Comparison of ENCODE assay signal across 1 cellular context in the genomic region with DNA sequence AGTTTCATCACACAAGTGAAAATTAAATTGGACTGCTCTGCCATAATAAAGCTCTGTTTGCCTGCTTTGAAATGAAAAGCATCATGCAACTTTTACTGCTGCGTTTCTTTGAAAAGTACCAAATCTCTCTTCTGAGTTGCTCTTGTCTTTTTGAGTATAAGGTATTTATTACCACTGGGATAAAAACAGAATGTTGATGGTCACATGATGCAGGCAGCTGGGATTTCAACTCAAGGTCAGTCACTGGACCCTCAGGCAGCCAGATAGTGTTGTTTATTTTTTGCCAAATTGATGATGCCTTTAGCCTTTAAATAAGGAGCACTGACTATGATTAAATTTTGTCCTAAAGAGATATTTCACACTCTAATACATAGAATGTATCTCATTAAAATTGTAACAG.
TF ChIP-seq lines count a peak whose summit lies in the region.

No MANE protein-coding gene starts in this region.

TF ChIP-seq in H1, 55 proteins besides CTCF, POLR2A, EP300 and RAD21:
- TF ChIP-seq SP1 (IDR thresholded peaks at IDR 0.05; ENCODE audit: low read depth, low read length) (no peak), JUN (IDR thresholded peaks at IDR 0.05; ENCODE audit: low read depth, low read length) (no peak), GABPA (IDR thresholded peaks at IDR 0.05; ENCODE audit: borderline replicate concordance, insufficient read depth, low read length) (no peak), TBP (IDR thresholded peaks at IDR 0.05; ENCODE audit: low read depth, low read length) (no peak), CREB1 (IDR thresholded peaks at IDR 0.05) (no peak), BCL11A (IDR thresholded peaks at IDR 0.05; ENCODE audit: low read depth in 2 of 2, low read length in 2 of 2) (no peak), KDM5A (IDR thresholded peaks at IDR 0.05; ENCODE audit: low read length) (no peak)
TF ChIP-seq in H1: peak in this region for 0.
